In genomic region chr5:7705261-7705660, GRCh38 we compare ENCODE assay signal across 16 cellular contexts.
DNase-seq lines count a peak whose midpoint lies in the region; ATAC-seq and TF ChIP-seq lines count a peak whose summit lies in the region.
"Had no signal": no experiment of that assay in that cellular context is flagged by ENCODE, and none has a peak within 500 bp of the region (broad histone marks: within the 10 kb centered on the region; RNA-seq: fewer than 3 reads in every experiment).

No MANE protein-coding gene starts in this region.

- ATAC-seq in GM23338 (peak; percentile 92), WTC11 (peak; percentile 84), psoas muscle (peak in 3 of 4 donors; percentile 49 to 59 (median 54)), GM19455 (IDR thresholded peaks at IDR 0.05; ENCODE audit: unreplicated experiment) (no peak)

- H3K27me3 Mint-ChIP-seq in GM23338 (ENCODE audit: insufficient read depth, low read depth, poor library complexity): no peaks in the 10 kb centered on the region
- no peaks in the 10 kb centered on the region for H3K27me3 Mint-ChIP-seq in WTC11 (ENCODE audit: low read depth)

- H3F3A ChIP-seq in GM23338 (replicated peaks; ENCODE audit: low read depth): no peaks in the 10 kb centered on the region

- peaks cover 10% of the 10 kb centered on the region for H3K4me1 ChIP-seq in GM23338 (ENCODE audit: insufficient read depth)
- H3K4me1 ChIP-seq in psoas muscle: peaks cover 10% of the 10 kb centered on the region
- H3K4me1 ChIP-seq: Caco-2 had no signal

- DNase-seq in GM23338 (ENCODE audit: low spot score) (peak; percentile 32), WTC11 (ENCODE audit: low spot score) (no peak), islet precursor cell (peak; percentile 84), psoas muscle (peak in 1 of 2 donors; percentile 27), NCI-H226 (no peak), glomerular visceral epithelial cell (ENCODE audit: extremely low spot score) (no peak)
- DNase-seq: ACHN, AML-193, Caco-2, GF-D8, GM23248, NCI-H1105, NCI-H2081, NCI-H510A, PC-9 had no signal

- H3K9me2 ChIP-seq in GM23338 (ENCODE audit: insufficient read depth): no peaks in the 10 kb centered on the region

- H3K4me2 ChIP-seq in GM23338: no peak overlapping the region
- H3K4me2 ChIP-seq: PC-9 had no signal

- peak overlapping the region; percentile 89 for H3K27ac ChIP-seq in GM23338 (ENCODE audit: low read depth)
- H3K27ac ChIP-seq in psoas muscle: peak overlapping the region; percentile 32
- H3K27ac ChIP-seq: GM23248, PC-9 had no signal

- intact Hi-C loops in psoas muscle (cut with DNase I): no loop called here

- 56 to 68% (median 67%) methylated on average over 5 of the region's 5 CpGs for WGBS in psoas muscle, 3 donors

- H3K4me3 ChIP-seq in GM23338 (no peak overlapping the region), psoas muscle (no peak overlapping the region)
- H3K4me3 ChIP-seq: GM23248, PC-9 had no signal

- H3K9me3 Mint-ChIP-seq in GM23338 (peaks cover 10% of the 10 kb centered on the region; the same call in 2 of the 3 replicates), WTC11 (peaks cover 10% of the 10 kb centered on the region)

- H4K20me1 ChIP-seq in GM23338 (replicated peaks; ENCODE audit: insufficient read depth): peaks cover 6% of the 10 kb centered on the region; the same call in 1 of the 2 replicates

- TF ChIP-seq CTCF in GM23338 (conservative IDR thresholded peaks at IDR 0.05; ENCODE audit: low read depth in 2 of 2) (no peak), WTC11 (IDR thresholded peaks at IDR 0.05) (no peak), psoas muscle (IDR thresholded peaks at IDR 0.05) (no peak)

- no peaks in the 10 kb centered on the region for H3K9me3 ChIP-seq in psoas muscle
- H3K9me3 ChIP-seq: Caco-2 had no signal

- H3K27ac Mint-ChIP-seq in GM23338: peak overlapping the region; percentile 53; the same call in 1 of the 2 replicates
- H3K27ac Mint-ChIP-seq in WTC11: peak overlapping the region; percentile 60

- H3K36me3 Mint-ChIP-seq in GM23338 (ENCODE audit: low read depth) (peaks cover 55% of the 10 kb centered on the region), WTC11 (peaks cover 72% of the 10 kb centered on the region)

- H3K79me2 ChIP-seq in GM23338 (replicated peaks; ENCODE audit: insufficient read depth): peaks cover 27% of the 10 kb centered on the region

- POLR2A ChIA-PET in WTC11 (lab: Charles Lee): no interaction called here

- no peak overlapping the region for H2AFZ ChIP-seq in GM23338
- H2AFZ ChIP-seq: GM23248, PC-9 had no signal

- H3K36me3 ChIP-seq in GM23338 (ENCODE audit: insufficient read depth): peaks cover 28% of the 10 kb centered on the region
- H3K36me3 ChIP-seq in psoas muscle (ENCODE audit: insufficient read depth in 1 of 2, low read depth in 1 of 2): peaks cover 0 to 20% of the 10 kb centered on the region in 2 donors

- H3K27me3 ChIP-seq in GM23338 (ENCODE audit: insufficient read depth) (no peaks in the 10 kb centered on the region), psoas muscle (ENCODE audit: insufficient read depth in 3 of 3, low read length in 2 of 3) (no peaks in the 10 kb centered on the region)

- CTCF ChIA-PET in WTC11 (lab: Charles Lee): interaction anchor here (1.2 kb wide), 1 partner anchor 40 kb away, joined by 4 read pairs; no protein-coding TSS in a partner anchor

- H3K4me3 Mint-ChIP-seq in GM23338 (no peak overlapping the region), WTC11 (no peak overlapping the region)

- H3K4me1 Mint-ChIP-seq in GM23338 (peaks cover 8% of the 10 kb centered on the region), WTC11 (peaks cover 21% of the 10 kb centered on the region)

TF ChIP-seq in GM23338, 12 proteins besides CTCF, POLR2A, EP300 and RAD21:
- no peak for TF ChIP-seq REST (IDR thresholded peaks at IDR 0.05; ENCODE audit: unreplicated experiment)
- TF ChIP-seq JUNB (IDR thresholded peaks at IDR 0.05; ENCODE audit: unreplicated experiment): no peak
- no peak for TF ChIP-seq EZH2 (IDR thresholded peaks at IDR 0.05; ENCODE audit: low read depth, unreplicated experiment)

TF ChIP-seq in WTC11, 78 proteins besides CTCF, POLR2A, EP300 and RAD21:
- TF ChIP-seq USF2 (CRISPR knock-in tag; IDR thresholded peaks at IDR 0.05) (peak; percentile 31; the same call in 1 of the 2 replicates), JUN (CRISPR knock-in tag; IDR thresholded peaks at IDR 0.05) (no peak)
TF ChIP-seq in WTC11: peak in this region for 1.

Comparison
In these comparisons a context has a peak if more than half of its experiments do, and no peak if none do; other contexts are left out.
1. DNase-seq: peak in GM23338 (single experiment) and islet precursor cell (single experiment); none in WTC11 (single experiment), NCI-H226 (single experiment) and glomerular visceral epithelial cell (single experiment).